Comparison of ENCODE assay signal across 8 cellular contexts in the genomic region with DNA sequence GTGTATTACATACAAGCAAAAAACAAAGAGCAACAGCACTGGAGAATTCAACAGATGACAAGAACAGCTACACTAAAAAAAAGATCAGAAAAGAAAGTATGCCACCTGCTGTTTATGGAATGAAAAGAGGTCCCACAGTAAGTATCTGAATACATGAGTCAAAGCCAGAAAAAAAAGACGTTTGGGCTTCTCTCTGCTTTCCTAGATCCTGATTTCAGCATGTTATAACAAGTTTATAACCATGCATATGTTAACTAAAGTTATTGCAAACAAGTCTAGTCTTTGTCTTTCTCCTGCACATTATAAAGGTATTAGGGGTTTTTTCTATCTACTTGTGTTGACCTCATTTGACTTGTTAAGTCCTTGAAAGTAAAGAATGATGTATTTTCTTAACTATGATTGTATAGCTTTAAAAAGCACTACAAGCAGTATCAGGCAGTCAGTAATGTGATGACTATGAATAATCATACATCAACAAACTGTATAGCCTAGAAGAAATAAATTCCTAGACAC.
A peak's percentile ranks its signal among the peaks of the same experiment; 100 is the strongest.
DNase-seq lines count a peak whose midpoint lies in the region; FAIRE-seq and TF ChIP-seq lines count a peak whose summit lies in the region.

No MANE protein-coding gene starts in this region.

- H3K27me3 Mint-ChIP-seq in activated naive CD4-positive, alpha-beta T cell treated with anti-CD3 and anti-CD28 coated beads, Interleukin-2, amount 50 U/mL, for 24 hours = no peaks in the 10 kb centered on the region
- H3K27me3 Mint-ChIP-seq in activated naive CD4-positive, alpha-beta T cell treated with anti-CD3 and anti-CD28 coated beads, Interleukin-2, amount 10 ng/mL, durations not matched to agents 7 days and 5 days = no peaks in the 10 kb centered on the region
- H3K27me3 Mint-ChIP-seq in HFFc6 (ENCODE audit: insufficient read depth) (no peaks in the 10 kb centered on the region), astrocyte (ENCODE audit: low read depth, unreplicated experiment) (no peaks in the 10 kb centered on the region)

- H3K4me1 Mint-ChIP-seq in activated naive CD4-positive, alpha-beta T cell treated with anti-CD3 and anti-CD28 coated beads, Interleukin-2, amount 50 U/mL, for 24 hours = peaks cover 76% of the 10 kb centered on the region
- peaks cover 8% of the 10 kb centered on the region for H3K4me1 Mint-ChIP-seq in activated naive CD4-positive, alpha-beta T cell treated with anti-CD3 and anti-CD28 coated beads, Interleukin-2, amount 10 ng/mL, durations not matched to agents 7 days and 5 days
- H3K4me1 Mint-ChIP-seq in HFFc6 (ENCODE audit: low read depth) (peaks cover 57% of the 10 kb centered on the region), astrocyte (ENCODE audit: low read depth, unreplicated experiment) (peaks cover 38% of the 10 kb centered on the region)

- H3K4me3 ChIP-seq in astrocyte (ENCODE audit: insufficient read depth, low read depth, low read length) (no peak overlapping the region), kidney (ENCODE audit: low read length in 2 of 2) (no peak overlapping the region)

- H3K4me3 Mint-ChIP-seq in activated naive CD4-positive, alpha-beta T cell treated with anti-CD3 and anti-CD28 coated beads, Interleukin-2, amount 50 U/mL, for 24 hours = no peak overlapping the region
- no peak overlapping the region for H3K4me3 Mint-ChIP-seq in activated naive CD4-positive, alpha-beta T cell treated with anti-CD3 and anti-CD28 coated beads, Interleukin-2, amount 10 ng/mL, durations not matched to agents 7 days and 5 days
- peak overlapping the region; percentile 78 for H3K4me3 Mint-ChIP-seq in HFFc6
- H3K4me3 Mint-ChIP-seq in astrocyte (ENCODE audit: unreplicated experiment) = peak overlapping the region; percentile 16

- peaks cover 41% of the 10 kb centered on the region for H3K4me1 ChIP-seq in astrocyte (ENCODE audit: insufficient read depth, low read length)
- H3K4me1 ChIP-seq in kidney (ENCODE audit: control insufficient read depth in 1 of 2, insufficient read depth in 1 of 2, low read depth in 1 of 2, low read length in 2 of 2) = no peaks in the 10 kb centered on the region

- no peak overlapping the region for H2AFZ ChIP-seq in astrocyte (ENCODE audit: low read depth, low read length)

- peaks cover 10% of the 10 kb centered on the region for H3K9me3 Mint-ChIP-seq in activated naive CD4-positive, alpha-beta T cell treated with anti-CD3 and anti-CD28 coated beads, Interleukin-2, amount 50 U/mL, for 24 hours
- peaks cover 6% of the 10 kb centered on the region for H3K9me3 Mint-ChIP-seq in activated naive CD4-positive, alpha-beta T cell treated with anti-CD3 and anti-CD28 coated beads, Interleukin-2, amount 10 ng/mL, durations not matched to agents 7 days and 5 days
- H3K9me3 Mint-ChIP-seq in HFFc6 (peaks cover 10% of the 10 kb centered on the region; the same call in 1 of the 2 replicates), astrocyte (ENCODE audit: unreplicated experiment) (peaks cover 6% of the 10 kb centered on the region)

- H3K36me3 Mint-ChIP-seq in activated naive CD4-positive, alpha-beta T cell treated with anti-CD3 and anti-CD28 coated beads, Interleukin-2, amount 50 U/mL, for 24 hours = peaks cover 3% of the 10 kb centered on the region
- peaks cover 2% of the 10 kb centered on the region for H3K36me3 Mint-ChIP-seq in activated naive CD4-positive, alpha-beta T cell treated with anti-CD3 and anti-CD28 coated beads, Interleukin-2, amount 10 ng/mL, durations not matched to agents 7 days and 5 days
- peaks cover 11% of the 10 kb centered on the region for H3K36me3 Mint-ChIP-seq in HFFc6 (ENCODE audit: low read depth)
- H3K36me3 Mint-ChIP-seq in astrocyte (ENCODE audit: low read depth, unreplicated experiment) = no peaks in the 10 kb centered on the region

- no peaks in the 10 kb centered on the region for H4K20me1 ChIP-seq in astrocyte (ENCODE audit: insufficient read depth, low read length)

- no peaks in the 10 kb centered on the region for H3K79me2 ChIP-seq in astrocyte (ENCODE audit: insufficient read depth, low read length)

- no peaks in the 10 kb centered on the region for H3K9me3 ChIP-seq in astrocyte (ENCODE audit: insufficient read depth, low read depth, low read length)
- peaks cover 0 to 4% of the 10 kb centered on the region in 2 donors for H3K9me3 ChIP-seq in kidney (ENCODE audit: control insufficient read depth in 1 of 2, low read length in 2 of 2)

- H3K9ac ChIP-seq in astrocyte (ENCODE audit: low read length) (peak overlapping the region; percentile 76), kidney (ENCODE audit: low read length in 2 of 2) (no peak overlapping the region)

- CTCF ChIA-PET in activated naive CD4-positive, alpha-beta T cell treated with anti-CD3 and anti-CD28 coated beads, Interleukin-2, amount 10 ng/mL, durations not matched to agents 7 days and 5 days (lab: Charles Lee) = interaction anchor here (0.9 to 3.7 kb wide), 9 partner anchors 16 to 193 kb away, joined by 3 to 36 read pairs (median 4); no protein-coding TSS in a partner anchor

- H3K27ac ChIP-seq in astrocyte (ENCODE audit: low read depth, low read length) = peak overlapping the region; percentile 93
- no peak overlapping the region for H3K27ac ChIP-seq in kidney (ENCODE audit: low read depth in 2 of 2, low read length in 2 of 2)

- peak overlapping the region; percentile 93 for H3K27ac Mint-ChIP-seq in activated naive CD4-positive, alpha-beta T cell treated with anti-CD3 and anti-CD28 coated beads, Interleukin-2, amount 50 U/mL, for 24 hours
- no peak overlapping the region for H3K27ac Mint-ChIP-seq in activated naive CD4-positive, alpha-beta T cell treated with anti-CD3 and anti-CD28 coated beads, Interleukin-2, amount 10 ng/mL, durations not matched to agents 7 days and 5 days
- H3K27ac Mint-ChIP-seq in HFFc6 (peak overlapping the region; percentile 87), astrocyte (ENCODE audit: unreplicated experiment) (peak overlapping the region; percentile 87)

- intact Hi-C loops in kidney (cut with DNase I) = no loop called here

- no peak for DNase-seq in activated naive CD4-positive, alpha-beta T cell treated with anti-CD3 and anti-CD28 coated beads, Interleukin-2, amount 10 ng/mL, durations not matched to agents 7 days and 5 days
- DNase-seq in HFFc6 = peak; percentile 82
- DNase-seq in NCI-H146 (lab: John Stamatoyannopoulos, UW) = peak; percentile 22
- peak; percentile 83 for DNase-seq in astrocyte (ENCODE audit: low read depth)
- DNase-seq in kidney = no peak
- DNase-seq in urothelium cell line (ENCODE audit: low spot score) = peak; percentile 39
- DNase-seq in COR-L47 (lab: John Stamatoyannopoulos, UW) = no peak

- FAIRE-seq in astrocyte (lab: Jason Lieb, UNC) (peak; percentile 90), kidney (lab: Jason Lieb, UNC) (peak; percentile 78), urothelium cell line (lab: Jason Lieb, UNC) (no peak)

- TF ChIP-seq CTCF in HFFc6 (IDR thresholded peaks at IDR 0.05) (peak; percentile 85), astrocyte (IDR thresholded peaks at IDR 0.05; ENCODE audit: insufficient read depth, low read depth, low read length) (peak; percentile 66), kidney (IDR thresholded peaks at IDR 0.05; ENCODE audit: borderline replicate concordance, extremely low read depth, insufficient read depth) (peak; percentile 40)

- peak overlapping the region; percentile 64 for H3K4me2 ChIP-seq in astrocyte (ENCODE audit: low read length)

- no peaks in the 10 kb centered on the region for H3K27me3 ChIP-seq in astrocyte (ENCODE audit: insufficient read depth, low read length)

- H3K36me3 ChIP-seq in astrocyte (ENCODE audit: insufficient read depth, low read length) (no peaks in the 10 kb centered on the region), kidney (ENCODE audit: control insufficient read depth in 1 of 2, insufficient read depth in 2 of 2, low read length in 2 of 2) (no peaks in the 10 kb centered on the region)

Comparison
In these comparisons a context has a peak if more than half of its experiments do, and no peak if none do; other contexts are left out.
1. H3K4me3 Mint-ChIP-seq: peak in HFFc6 (single experiment) and astrocyte (single experiment); none in activated naive CD4-positive, alpha-beta T cell treated with anti-CD3 and anti-CD28 coated beads, Interleukin-2, amount 50 U/mL, for 24 hours (single experiment) and activated naive CD4-positive, alpha-beta T cell treated with anti-CD3 and anti-CD28 coated beads, Interleukin-2, amount 10 ng/mL, durations not matched to agents 7 days and 5 days (single experiment).
2. DNase-seq: peak in HFFc6 (single experiment), NCI-H146 (single experiment), astrocyte (single experiment) and urothelium cell line (single experiment); none in activated naive CD4-positive, alpha-beta T cell treated with anti-CD3 and anti-CD28 coated beads, Interleukin-2, amount 10 ng/mL, durations not matched to agents 7 days and 5 days (single experiment), kidney (single experiment) and COR-L47 (single experiment).
3. Peak in every context shown above with its lines, with median percentiles within 50 percentile points of each other: CTCF ChIP-seq.